1 cellular context compared by ENCODE assay signal in the genomic region with DNA sequence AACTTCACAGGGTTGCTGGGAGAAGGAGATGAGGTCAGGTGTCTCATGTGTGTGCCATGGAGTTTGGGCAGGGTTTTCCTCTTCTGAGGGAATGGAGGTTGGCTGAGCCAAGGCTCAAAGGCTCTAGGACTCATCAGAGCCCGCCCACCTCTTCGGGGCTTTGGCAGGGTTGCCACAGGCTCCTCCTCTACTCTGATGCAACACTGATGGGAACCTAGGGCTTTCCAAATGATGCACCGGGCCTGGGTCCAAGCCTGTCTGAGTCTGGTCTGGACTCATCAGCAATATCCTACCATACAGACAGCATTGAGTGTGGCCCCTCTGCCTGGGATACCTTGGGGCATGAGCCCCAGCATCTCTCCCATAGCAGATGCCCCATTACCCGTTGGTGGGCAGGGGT.
TF ChIP-seq lines count a peak whose summit lies in the region.

No MANE protein-coding gene starts in this region.

TF ChIP-seq in SK-N-SH, 30 proteins besides CTCF, POLR2A, EP300 and RAD21:
- no peak for TF ChIP-seq CHD2 (IDR thresholded peaks at IDR 0.05; ENCODE audit: low read length, partially characterized antibody)
- TF ChIP-seq FOXJ3 (CRISPR knock-in tag; IDR thresholded peaks at IDR 0.05): no peak
- TF ChIP-seq ZBTB33 (IDR thresholded peaks at IDR 0.05; ENCODE audit: borderline replicate concordance, low read depth): no peak
- TF ChIP-seq NRF1 (IDR thresholded peaks at IDR 0.05; ENCODE audit: low read depth, low read length): no peak
- TF ChIP-seq TAF1 (IDR thresholded peaks at IDR 0.05; ENCODE audit: borderline replicate concordance, low read depth, low read length): no peak
- TF ChIP-seq TEAD4 (IDR thresholded peaks at IDR 0.05; ENCODE audit: borderline replicate concordance, insufficient read depth): no peak
- no peak for TF ChIP-seq FOXM1 (IDR thresholded peaks at IDR 0.05; ENCODE audit: low read depth)
- TF ChIP-seq USF1 (IDR thresholded peaks at IDR 0.05; ENCODE audit: borderline replicate concordance, low read depth): no peak
- TF ChIP-seq RXRA (IDR thresholded peaks at IDR 0.05; ENCODE audit: borderline replicate concordance, low read depth): no peak
- TF ChIP-seq, protein P1, sequence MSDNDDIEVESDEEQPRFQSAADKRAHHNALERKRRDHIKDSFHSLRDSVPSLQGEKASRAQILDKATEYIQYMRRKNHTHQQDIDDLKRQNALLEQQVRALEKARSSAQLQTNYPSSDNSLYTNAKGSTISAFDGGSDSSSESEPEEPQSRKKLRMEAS (IDR thresholded peaks at IDR 0.05; ENCODE audit: low read depth): no peak
- no peak for TF ChIP-seq PBX3 (IDR thresholded peaks at IDR 0.05)
- no peak for TF ChIP-seq GATA2 (CRISPR knock-in tag; IDR thresholded peaks at IDR 0.05)
- no peak for TF ChIP-seq ELF1 (IDR thresholded peaks at IDR 0.05)
- TF ChIP-seq EZH2phosphoT487 (IDR thresholded peaks at IDR 0.05; ENCODE audit: borderline replicate concordance, low read depth): no peak
- TF ChIP-seq, protein P2, sequence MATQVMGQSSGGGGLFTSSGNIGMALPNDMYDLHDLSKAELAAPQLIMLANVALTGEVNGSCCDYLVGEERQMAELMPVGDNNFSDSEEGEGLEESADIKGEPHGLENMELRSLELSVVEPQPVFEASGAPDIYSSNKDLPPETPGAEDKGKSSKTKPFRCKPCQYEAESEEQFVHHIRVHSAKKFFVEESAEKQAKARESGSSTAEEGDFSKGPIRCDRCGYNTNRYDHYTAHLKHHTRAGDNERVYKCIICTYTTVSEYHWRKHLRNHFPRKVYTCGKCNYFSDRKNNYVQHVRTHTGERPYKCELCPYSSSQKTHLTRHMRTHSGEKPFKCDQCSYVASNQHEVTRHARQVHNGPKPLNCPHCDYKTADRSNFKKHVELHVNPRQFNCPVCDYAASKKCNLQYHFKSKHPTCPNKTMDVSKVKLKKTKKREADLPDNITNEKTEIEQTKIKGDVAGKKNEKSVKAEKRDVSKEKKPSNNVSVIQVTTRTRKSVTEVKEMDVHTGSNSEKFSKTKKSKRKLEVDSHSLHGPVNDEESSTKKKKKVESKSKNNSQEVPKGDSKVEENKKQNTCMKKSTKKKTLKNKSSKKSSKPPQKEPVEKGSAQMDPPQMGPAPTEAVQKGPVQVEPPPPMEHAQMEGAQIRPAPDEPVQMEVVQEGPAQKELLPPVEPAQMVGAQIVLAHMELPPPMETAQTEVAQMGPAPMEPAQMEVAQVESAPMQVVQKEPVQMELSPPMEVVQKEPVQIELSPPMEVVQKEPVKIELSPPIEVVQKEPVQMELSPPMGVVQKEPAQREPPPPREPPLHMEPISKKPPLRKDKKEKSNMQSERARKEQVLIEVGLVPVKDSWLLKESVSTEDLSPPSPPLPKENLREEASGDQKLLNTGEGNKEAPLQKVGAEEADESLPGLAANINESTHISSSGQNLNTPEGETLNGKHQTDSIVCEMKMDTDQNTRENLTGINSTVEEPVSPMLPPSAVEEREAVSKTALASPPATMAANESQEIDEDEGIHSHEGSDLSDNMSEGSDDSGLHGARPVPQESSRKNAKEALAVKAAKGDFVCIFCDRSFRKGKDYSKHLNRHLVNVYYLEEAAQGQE (IDR thresholded peaks at IDR 0.05; ENCODE audit: low read depth, low read length): no peak
- TF ChIP-seq TCF12 (IDR thresholded peaks at IDR 0.05): no peak
- TF ChIP-seq MXI1 (IDR thresholded peaks at IDR 0.05; ENCODE audit: low read depth, low read length): no peak
- TF ChIP-seq, protein P3, sequence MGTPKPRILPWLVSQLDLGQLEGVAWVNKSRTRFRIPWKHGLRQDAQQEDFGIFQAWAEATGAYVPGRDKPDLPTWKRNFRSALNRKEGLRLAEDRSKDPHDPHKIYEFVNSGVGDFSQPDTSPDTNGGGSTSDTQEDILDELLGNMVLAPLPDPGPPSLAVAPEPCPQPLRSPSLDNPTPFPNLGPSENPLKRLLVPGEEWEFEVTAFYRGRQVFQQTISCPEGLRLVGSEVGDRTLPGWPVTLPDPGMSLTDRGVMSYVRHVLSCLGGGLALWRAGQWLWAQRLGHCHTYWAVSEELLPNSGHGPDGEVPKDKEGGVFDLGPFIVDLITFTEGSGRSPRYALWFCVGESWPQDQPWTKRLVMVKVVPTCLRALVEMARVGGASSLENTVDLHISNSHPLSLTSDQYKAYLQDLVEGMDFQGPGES (IDR thresholded peaks at IDR 0.05; ENCODE audit: low read depth, low read length): no peak
